In genomic region chr4:59553063-59553738, GRCh38 we compare ENCODE assay signal across 1 cellular context.
TF ChIP-seq lines count a peak whose summit lies in the region.

No MANE protein-coding gene starts in this region.

TF ChIP-seq in WTC11, 78 proteins besides CTCF, POLR2A, EP300 and RAD21 (continued from another document):
- no peak for TF ChIP-seq GABPB1 (CRISPR knock-in tag; IDR thresholded peaks at IDR 0.05)
